ENCODE assay signal across 10 cellular contexts in the genomic region with DNA sequence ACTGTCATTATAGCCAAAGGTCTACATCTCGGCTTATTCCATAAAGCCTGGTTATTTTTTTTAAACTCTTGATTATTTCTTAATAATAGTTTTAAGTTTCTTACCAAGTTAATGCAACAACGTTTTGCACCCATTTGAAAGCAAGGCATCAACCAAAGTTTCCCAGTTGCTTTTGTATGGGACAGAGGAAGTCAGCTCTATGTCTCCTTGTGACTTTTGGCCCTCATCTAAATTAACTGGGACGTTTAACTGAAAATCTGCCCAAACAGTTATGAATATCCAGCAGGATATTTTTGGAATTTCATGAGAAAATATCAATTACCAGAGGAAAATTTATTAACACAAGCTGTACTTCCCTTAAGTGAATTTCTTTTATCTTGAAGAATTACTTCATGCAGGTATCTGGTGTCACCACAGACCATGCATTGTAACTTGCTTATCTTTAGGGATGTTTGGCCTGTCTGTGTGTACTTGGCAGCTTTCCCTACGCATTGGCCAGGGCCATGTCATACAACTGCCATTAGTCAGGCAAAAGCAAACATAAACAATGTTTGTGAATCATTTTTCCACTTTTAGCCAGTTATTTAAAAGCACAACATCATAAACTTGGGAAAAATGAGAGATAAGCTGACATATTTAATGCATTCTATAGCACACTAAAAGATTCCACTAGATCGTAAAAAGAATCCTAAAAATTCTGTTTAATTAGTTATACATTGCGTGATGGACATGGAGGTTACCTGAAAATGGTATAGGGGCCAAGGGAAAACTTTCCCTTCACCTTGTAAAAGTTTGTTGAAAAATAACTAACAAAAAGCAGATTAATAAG.
A peak's percentile ranks its signal among the peaks of the same experiment; 100 is the strongest.
DNase-seq lines count a peak whose midpoint lies in the region; ATAC-seq, FAIRE-seq and TF ChIP-seq lines count a peak whose summit lies in the region.
"Had no signal": no experiment of that assay in that cellular context is flagged by ENCODE, and none has a peak within 500 bp of the region (broad histone marks: within the 10 kb centered on the region; RNA-seq: fewer than 3 reads in every experiment).

No MANE protein-coding gene starts in this region.

- peaks cover 12% of the 10 kb centered on the region for H3K9me3 ChIP-seq in mesodermal cell (ENCODE audit: control insufficient read depth, low read length)

- TF ChIP-seq CTCF in LNCaP clone FGC (IDR thresholded peaks at IDR 0.05; ENCODE audit: control insufficient read depth, extremely low read depth, insufficient read depth) (no peak), choroid plexus epithelial cell (conservative IDR thresholded peaks at IDR 0.05; ENCODE audit: low read depth, low read length) (no peak)

- H3K4me1 ChIP-seq in mesodermal cell (ENCODE audit: control insufficient read depth, insufficient read depth, low read length, poor library complexity, severe bottlenecking) = peaks cover 30% of the 10 kb centered on the region

- no peak overlapping the region for H3K4me3 ChIP-seq in LNCaP clone FGC (ENCODE audit: low read depth, low read length)
- no peak overlapping the region for H3K4me3 ChIP-seq in choroid plexus epithelial cell (ENCODE audit: low read depth, low read length)
- H3K4me3 ChIP-seq in mesodermal cell (ENCODE audit: extremely low read depth, insufficient read depth, low read length, poor library complexity, severe bottlenecking) = no peak overlapping the region

- H3K27ac ChIP-seq in mesodermal cell (ENCODE audit: low read depth, low read length, severe bottlenecking) = peak overlapping the region; percentile 74

- H3K36me3 ChIP-seq in mesodermal cell (ENCODE audit: control insufficient read depth, insufficient read depth, low read length) = no peaks in the 10 kb centered on the region

- DNase-seq in AG08396 (ENCODE audit: low spot score) (peak; percentile 46), LNCaP clone FGC (ENCODE audit: low read depth) (peak; percentile 78), choroid plexus epithelial cell (ENCODE audit: low read depth) (peak; percentile 85), superior temporal gyrus (ENCODE audit: extremely low spot score) (no peak), RPMI8226 (no peak), frontal cortex (ENCODE audit: low spot score in 2 of 2) (no peak)
- DNase-seq: activated gamma-delta T cell had no signal

- no peak for ATAC-seq in HG02973 (IDR thresholded peaks at IDR 0.05; ENCODE audit: unreplicated experiment)

- FAIRE-seq in frontal cortex (lab: Jason Lieb, UNC) = no peak
- FAIRE-seq: D721Med had no signal

- WGBS in mesodermal cell (ENCODE audit: insufficient coverage in 2 of 2), 2 experiments = 40 to 83% methylated on average over 1 of the region's 6 CpGs

Comparison
In these comparisons a context has a peak if more than half of its experiments do, and no peak if none do; other contexts are left out.
1. DNase-seq: peak in AG08396 (single experiment), LNCaP clone FGC (single experiment) and choroid plexus epithelial cell (single experiment); none in superior temporal gyrus (single experiment), RPMI8226 (single experiment) and frontal cortex (0 of 2).